ENCODE assay signal across 2 cellular contexts in genomic region chr20:44746367-44747165, GRCh38.
TF ChIP-seq lines count a peak whose summit lies in the region.

No MANE protein-coding gene starts in this region.

TF ChIP-seq in Ishikawa, 13 proteins besides CTCF, POLR2A, EP300 and RAD21:
- 0 out of 2 replicates have a peak, but pooled peaks have one; percentile 7 for TF ChIP-seq REST (IDR thresholded peaks at IDR 0.05; ENCODE audit: low read depth)
- no peak; the same call in 1 of the 2 replicates for TF ChIP-seq TEAD4 (IDR thresholded peaks at IDR 0.05)
- TF ChIP-seq FOXM1 (IDR thresholded peaks at IDR 0.05; ENCODE audit: borderline replicate concordance, low read depth), result peak; percentile 75; the same call in 1 of the 2 replicates
- TF ChIP-seq TCF12 (IDR thresholded peaks at IDR 0.05; ENCODE audit: low read depth), result peak; percentile 97
- TF ChIP-seq YY1 (IDR thresholded peaks at IDR 0.05; ENCODE audit: low read depth), result no peak
- no peak for TF ChIP-seq EGR1 (IDR thresholded peaks at IDR 0.05)
- peak; percentile 97 for TF ChIP-seq NFIC (IDR thresholded peaks at IDR 0.05)

TF ChIP-seq in GM12878, 131 proteins besides CTCF, POLR2A, EP300 and RAD21 (continued from another document):
- no peak for TF ChIP-seq BHLHE40 (IDR thresholded peaks at IDR 0.05; ENCODE audit: borderline replicate concordance in 1 of 2, low read depth in 2 of 2, low read length in 1 of 2)
